Comparison of ENCODE assay signal across 12 cellular contexts in genomic region chr13:44236370-44236769, GRCh38.
DNase-seq lines count a peak whose midpoint lies in the region; FAIRE-seq and TF ChIP-seq lines count a peak whose summit lies in the region.
"Had no signal": no experiment of that assay in that cellular context is flagged by ENCODE, and none has a peak within 500 bp of the region (broad histone marks: within the 10 kb centered on the region; RNA-seq: fewer than 3 reads in every experiment).

No MANE protein-coding gene starts in this region.

- H3K4me3 ChIP-seq in ACC112 (ENCODE audit: low read depth, low read length): no peak overlapping the region; the same call in 1 of the 2 replicates
- no peak overlapping the region for H3K4me3 ChIP-seq in bronchial epithelial cell (ENCODE audit: low read depth, low read length)
- no peak overlapping the region for H3K4me3 ChIP-seq in left ventricle myocardium inferior
- H3K4me3 ChIP-seq in sigmoid colon: no peak overlapping the region

- TF ChIP-seq CTCF in bronchial epithelial cell (IDR thresholded peaks at IDR 0.05; ENCODE audit: insufficient read depth, low read length, severe bottlenecking) (no peak), left ventricle myocardium inferior (IDR thresholded peaks at IDR 0.05; ENCODE audit: borderline replicate concordance) (no peak), sigmoid colon (IDR thresholded peaks at IDR 0.05) (no peak), GM13977 (IDR thresholded peaks at IDR 0.05; ENCODE audit: extremely low read depth, insufficient read depth, missing control alignments) (no peak)

- H3K36me3 ChIP-seq in ACC112 (ENCODE audit: insufficient read depth, low read length) (no peaks in the 10 kb centered on the region), bronchial epithelial cell (ENCODE audit: control insufficient read depth, insufficient read depth, low read length) (no peaks in the 10 kb centered on the region), left ventricle myocardium inferior (no peaks in the 10 kb centered on the region), sigmoid colon (no peaks in the 10 kb centered on the region)

- H3K27ac ChIP-seq in ACC112 (ENCODE audit: low read depth, low read length): peak overlapping the region; percentile 89
- H3K27ac ChIP-seq in left ventricle myocardium inferior (replicated peaks): peak overlapping the region; percentile 89
- peak overlapping the region; percentile 56 to 78 (median 66) for H3K27ac ChIP-seq in sigmoid colon
- H3K27ac ChIP-seq: VCaP had no signal

- H3K9me3 ChIP-seq in left ventricle myocardium inferior (replicated peaks) (no peaks in the 10 kb centered on the region), sigmoid colon (no peaks in the 10 kb centered on the region)

- H3K27me3 ChIP-seq in ACC112 (ENCODE audit: insufficient read depth, low read length) (no peaks in the 10 kb centered on the region), bronchial epithelial cell (ENCODE audit: control insufficient read depth, insufficient read depth, low read length) (no peaks in the 10 kb centered on the region), left ventricle myocardium inferior (ENCODE audit: low read depth) (no peaks in the 10 kb centered on the region), sigmoid colon (no peaks in the 10 kb centered on the region)

- peak; percentile 69 for DNase-seq in bronchial epithelial cell (ENCODE audit: low read depth)
- DNase-seq in left ventricle myocardium inferior: no peak
- no peak for DNase-seq in sigmoid colon
- DNase-seq in GM13977 (ENCODE audit: low spot score): no peak
- DNase-seq in NCI-H226: no peak
- no peak for DNase-seq in hepatic stellate cell (ENCODE audit: low spot score)
- no peak for DNase-seq in kidney glomerular epithelial cell (lab: John Stamatoyannopoulos, UW)
- DNase-seq: DMS79 treated with DMSO at 0.1 percent for 48 hours; NCI-H510A; stimulated activated CD8-positive, alpha-beta memory T cell treated with anti-CD3 and anti-CD28 coated beads, Interleukin-4, amount 100 ng/mL, for 48 hours had no signal

- no peaks in the 10 kb centered on the region for H3K79me2 ChIP-seq in ACC112 (ENCODE audit: control insufficient read depth, insufficient read depth, low read length, unreplicated experiment)

- intact Hi-C loops in left ventricle myocardium inferior (cut with micrococcal nuclease): loop anchor here (5.0 kb wide), 1 partner anchor 201 kb away; no protein-coding TSS in a partner anchor
- intact Hi-C loops in sigmoid colon (cut with DNase I): no loop called here

- WGBS in sigmoid colon, 2 donors: 86 to 95% methylated on average over 1 of the region's 1 CpG

- in situ Hi-C loops in GM13977 (cut with MboI; ENCODE audit: low pct_unique_long_range_greater_than_20kb, low sequenced_read_pairs, unreplicated experiment): no loop called here

- peak; percentile 79 for FAIRE-seq in bronchial epithelial cell (lab: Jason Lieb, UNC)

- TF ChIP-seq POLR2A in sigmoid colon (IDR thresholded peaks at IDR 0.05): no peak

- no peak for TF ChIP-seq EP300 in sigmoid colon (IDR thresholded peaks at IDR 0.05)

- no peak overlapping the region for H2AFZ ChIP-seq in ACC112 (ENCODE audit: low read length, unreplicated experiment)

- peaks cover 46% of the 10 kb centered on the region for H3K4me1 ChIP-seq in ACC112 (ENCODE audit: control insufficient read depth, insufficient read depth, low read length, unreplicated experiment)
- peaks cover 41% of the 10 kb centered on the region for H3K4me1 ChIP-seq in left ventricle myocardium inferior
- peaks cover 0 to 37% (median 20%) of the 10 kb centered on the region in 4 donors for H3K4me1 ChIP-seq in sigmoid colon
